In the genomic region with DNA sequence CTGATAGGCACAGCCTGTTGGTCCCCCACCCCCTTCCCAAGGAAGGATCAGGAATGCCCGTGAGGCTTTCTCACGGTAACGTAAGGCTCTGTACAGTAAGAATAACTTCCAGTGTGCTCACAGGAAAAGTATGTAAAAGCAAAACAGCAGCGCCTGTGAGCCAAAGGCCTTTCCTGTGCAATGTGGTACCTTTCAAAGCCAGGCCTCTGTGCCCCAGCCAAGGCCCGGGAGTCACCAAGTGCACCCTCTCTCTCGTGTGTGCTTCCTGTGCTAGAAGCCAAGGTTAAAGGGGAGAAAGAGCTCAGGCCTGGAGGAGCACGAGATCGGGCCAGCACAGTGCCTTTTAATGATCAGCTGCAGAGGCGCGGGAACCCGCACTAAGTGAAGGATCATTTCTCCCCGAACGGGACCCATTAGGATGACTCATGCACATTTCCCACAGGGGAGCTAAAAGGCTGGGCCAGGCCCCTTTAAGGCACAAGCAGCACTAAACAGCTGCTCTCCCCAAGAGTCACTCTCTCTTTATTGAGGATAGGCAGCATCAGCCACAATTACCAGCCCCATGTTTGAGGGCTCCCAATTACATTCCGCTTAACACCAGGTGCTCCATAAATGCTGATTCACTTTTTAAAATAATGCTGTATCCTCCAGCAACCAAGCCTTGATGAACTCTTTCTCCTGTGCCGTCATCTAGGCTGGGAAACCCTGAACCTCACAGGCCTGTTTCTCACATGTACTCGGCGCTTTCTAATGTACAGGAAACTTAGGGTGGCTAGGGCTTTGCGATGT, we compare ENCODE assay signal across 1 cellular context.
A peak's percentile ranks its signal among the peaks of the same experiment; 100 is the strongest.
TF ChIP-seq lines count a peak whose summit lies in the region.

No MANE protein-coding gene starts in this region.

TF ChIP-seq in GM12878, 131 proteins besides CTCF, POLR2A, EP300 and RAD21:
- no peak for TF ChIP-seq RELA (IDR thresholded peaks at IDR 0.05; ENCODE audit: borderline replicate concordance, partially characterized antibody)
- TF ChIP-seq SIN3A (IDR thresholded peaks at IDR 0.05; ENCODE audit: low read depth, low read length) = no peak
- TF ChIP-seq, protein P1, sequence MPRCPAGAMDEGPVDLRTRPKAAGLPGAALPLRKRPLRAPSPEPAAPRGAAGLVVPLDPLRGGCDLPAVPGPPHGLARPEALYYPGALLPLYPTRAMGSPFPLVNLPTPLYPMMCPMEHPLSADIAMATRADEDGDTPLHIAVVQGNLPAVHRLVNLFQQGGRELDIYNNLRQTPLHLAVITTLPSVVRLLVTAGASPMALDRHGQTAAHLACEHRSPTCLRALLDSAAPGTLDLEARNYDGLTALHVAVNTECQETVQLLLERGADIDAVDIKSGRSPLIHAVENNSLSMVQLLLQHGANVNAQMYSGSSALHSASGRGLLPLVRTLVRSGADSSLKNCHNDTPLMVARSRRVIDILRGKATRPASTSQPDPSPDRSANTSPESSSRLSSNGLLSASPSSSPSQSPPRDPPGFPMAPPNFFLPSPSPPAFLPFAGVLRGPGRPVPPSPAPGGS (IDR thresholded peaks at IDR 0.05; ENCODE audit: borderline replicate concordance, insufficient read depth, low read depth, low read length, poor library complexity, severe bottlenecking) = peak; percentile 32
